1 cellular context compared by ENCODE assay signal in genomic region chr2:33462512-33462911, GRCh38. TPM values are rescaled to one million over a fixed set of nuclear protein-coding genes. Genes with fewer than 3 reads are reported as not detected.
"Had no signal": no experiment of that assay in that cellular context is flagged by ENCODE, and none has a peak within 500 bp of the region (broad histone marks: within the 10 kb centered on the region; RNA-seq: fewer than 3 reads in every experiment).

No MANE protein-coding gene starts in this region.

RNA-seq across cellular contexts. Expression of gene RASGRP3, which starts 13.9 kb away (rescaled TPM):
- total RNA-seq: NCI-H460 had no signal
